Comparison of ENCODE assay signal across 8 cellular contexts in genomic region chr18:23918395-23919032, GRCh38.
DNase-seq lines count a peak whose midpoint lies in the region; ATAC-seq and TF ChIP-seq lines count a peak whose summit lies in the region.

No MANE protein-coding gene starts in this region.

- H3K27me3 Mint-ChIP-seq in activated T-cell treated with anti-CD3 and anti-CD28 coated beads, Interleukin-2, amount 50 U/mL, for 4 hours (ENCODE audit: low read depth), result no peaks in the 10 kb centered on the region
- H3K27me3 Mint-ChIP-seq in neural progenitor cell (ENCODE audit: insufficient read depth, low read depth), result peaks cover 5% of the 10 kb centered on the region

- H3K27ac ChIP-seq in PC-3 (ENCODE audit: low read length), result no peak overlapping the region
- H3K27ac ChIP-seq in neural progenitor cell, result no peak overlapping the region

- H4K20me1 ChIP-seq in PC-3 (ENCODE audit: low read length) (peaks cover 14% of the 10 kb centered on the region; the same call in 1 of the 2 replicates), neural progenitor cell (ENCODE audit: low read depth) (no peaks in the 10 kb centered on the region)

- BruUV-seq in PC-3 (replicated peaks; lab: Mats Ljungman, UMichigan), result no TSS peak

- H3K79me2 ChIP-seq in PC-3 (ENCODE audit: low read length), result no peaks in the 10 kb centered on the region
- H3K79me2 ChIP-seq in neural progenitor cell (ENCODE audit: low read depth), result no peaks in the 10 kb centered on the region

- H2AFZ ChIP-seq in PC-3 (ENCODE audit: low read length) (no peak overlapping the region), neural progenitor cell (replicated peaks) (peak overlapping the region; percentile 70)

- H3K27me3 ChIP-seq in PC-3 (ENCODE audit: low read length) (no peaks in the 10 kb centered on the region), neural progenitor cell (no peaks in the 10 kb centered on the region)

- H3K9ac ChIP-seq in PC-3 (ENCODE audit: low read length) (no peak overlapping the region), neural progenitor cell (no peak overlapping the region)

- no peaks in the 10 kb centered on the region for H3F3A ChIP-seq in PC-3 (ENCODE audit: low read length, unreplicated experiment)
- no peaks in the 10 kb centered on the region for H3F3A ChIP-seq in neural progenitor cell (ENCODE audit: low read depth)

- H3K27ac Mint-ChIP-seq in neural progenitor cell, result no peak overlapping the region

- intact Hi-C loops in PC-3 (cut with micrococcal nuclease), result loop anchor here (2.0 kb wide), 1 partner anchor 94 kb away; no protein-coding TSS in a partner anchor

- H3K9me3 Mint-ChIP-seq in activated T-cell treated with anti-CD3 and anti-CD28 coated beads, Interleukin-2, amount 50 U/mL, for 4 hours, result no peaks in the 10 kb centered on the region
- H3K9me3 Mint-ChIP-seq in neural progenitor cell, result no peaks in the 10 kb centered on the region

- POLR2A ChIA-PET in PC-3 (lab: Charles Lee; ENCODE audit: unreplicated experiment), result no interaction called here

- DNase-seq in GM04504 (ENCODE audit: low read depth) (peak; percentile 32), HUDEP-2 (lab: John Stamatoyannopoulos, UW; ENCODE audit: unreplicated experiment in 76 of 76) (peak in 54 of 76 experiments; percentile 1 to 81 (median 38)), PC-3 (peak; percentile 84), fibroblast of peridontal ligament (ENCODE audit: extremely low read depth) (peak; percentile 69), neural progenitor cell (ENCODE audit: low spot score) (peak; percentile 90), superior temporal gyrus (ENCODE audit: extremely low spot score) (peak; percentile 92), hepatic stellate cell (ENCODE audit: low spot score) (no peak)
- peak; percentile 81 for DNase-seq in activated T-cell treated with anti-CD3 and anti-CD28 coated beads, Interleukin-2, amount 50 U/mL, for 4 hours

- peaks cover 29% of the 10 kb centered on the region for H3K4me1 Mint-ChIP-seq in activated T-cell treated with anti-CD3 and anti-CD28 coated beads, Interleukin-2, amount 50 U/mL, for 4 hours (ENCODE audit: low read depth)
- H3K4me1 Mint-ChIP-seq in neural progenitor cell, result peaks cover 2% of the 10 kb centered on the region

- H3K36me3 Mint-ChIP-seq in activated T-cell treated with anti-CD3 and anti-CD28 coated beads, Interleukin-2, amount 50 U/mL, for 4 hours (ENCODE audit: insufficient read depth), result no peaks in the 10 kb centered on the region
- H3K36me3 Mint-ChIP-seq in neural progenitor cell, result no peaks in the 10 kb centered on the region

- H3K9me3 ChIP-seq in PC-3 (ENCODE audit: low read length) (no peaks in the 10 kb centered on the region), neural progenitor cell (ENCODE audit: low read depth) (no peaks in the 10 kb centered on the region)

- ATAC-seq in PC-3, result peak; percentile 76
- peak; percentile 60 to 82 for ATAC-seq in activated T-cell treated with anti-CD3 and anti-CD28 coated beads, Interleukin-2, amount 50 U/mL, for 4 hours

- TF ChIP-seq CTCF in PC-3 (conservative IDR thresholded peaks at IDR 0.05; ENCODE audit: low read depth, low read length) (peak; percentile 88), neural progenitor cell (IDR thresholded peaks at IDR 0.05) (peak; percentile 98)

- H3K4me2 ChIP-seq in PC-3 (ENCODE audit: low read length), result no peak overlapping the region
- H3K4me2 ChIP-seq in neural progenitor cell, result no peak overlapping the region

- CTCF ChIA-PET in PC-3 (lab: Charles Lee), result interaction anchor here (0.6 kb wide), 1 partner anchor 70 kb away, joined by 3 read pairs; no protein-coding TSS in a partner anchor

- no peaks in the 10 kb centered on the region for H3K4me1 ChIP-seq in PC-3 (ENCODE audit: insufficient read depth, low read length)
- no peaks in the 10 kb centered on the region for H3K4me1 ChIP-seq in neural progenitor cell

- peaks cover 93% of the 10 kb centered on the region for H3K36me3 ChIP-seq in PC-3 (ENCODE audit: low read depth, low read length)
- H3K36me3 ChIP-seq in neural progenitor cell, result no peaks in the 10 kb centered on the region

- no peak overlapping the region for H3K4me3 ChIP-seq in PC-3 (ENCODE audit: low read length)
- H3K4me3 ChIP-seq in neural progenitor cell, result no peak overlapping the region

- H3K9me2 ChIP-seq in PC-3 (replicated peaks; ENCODE audit: low read length), result no peaks in the 10 kb centered on the region

- H3K4me3 Mint-ChIP-seq in activated T-cell treated with anti-CD3 and anti-CD28 coated beads, Interleukin-2, amount 50 U/mL, for 4 hours, result no peak overlapping the region
- H3K4me3 Mint-ChIP-seq in neural progenitor cell, result no peak overlapping the region
